In the genomic region with DNA sequence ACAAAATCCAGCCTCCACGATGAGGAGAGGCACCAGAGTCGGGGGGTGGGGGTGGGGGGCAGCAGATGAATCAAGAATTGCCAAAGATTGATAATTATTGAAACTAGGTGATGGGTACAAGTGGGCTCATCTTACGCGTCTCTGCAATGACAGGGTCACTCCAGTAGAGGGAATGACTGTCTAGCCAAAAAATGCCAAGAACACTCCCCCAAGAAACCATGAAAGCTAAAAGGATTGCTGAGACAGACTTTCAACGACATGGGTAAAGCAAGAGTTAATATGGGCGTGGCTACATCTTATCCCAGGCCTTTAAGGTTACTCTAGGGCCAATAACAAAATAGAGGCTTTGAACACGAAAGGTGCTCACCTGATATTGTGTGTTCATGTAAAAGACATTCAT, we compare ENCODE assay signal across 10 cellular contexts.
DNase-seq lines count a peak whose midpoint lies in the region; TF ChIP-seq lines count a peak whose summit lies in the region.
"Had no signal": no experiment of that assay in that cellular context is flagged by ENCODE, and none has a peak within 500 bp of the region (broad histone marks: within the 10 kb centered on the region; RNA-seq: fewer than 3 reads in every experiment).

No MANE protein-coding gene starts in this region.

- H2AFZ ChIP-seq in OCI-LY1 (ENCODE audit: low read length), result no peak overlapping the region

- no peak overlapping the region for H3K9ac ChIP-seq in OCI-LY1 (ENCODE audit: low read length)

- peaks cover 24% of the 10 kb centered on the region; the same call in 1 of the 2 replicates for H3K36me3 ChIP-seq in OCI-LY1 (ENCODE audit: insufficient read depth, low read length)

- H3K27me3 ChIP-seq in OCI-LY1 (ENCODE audit: insufficient read depth, low read length), result no peaks in the 10 kb centered on the region

- peak; percentile 43 for DNase-seq in COR-L47 (lab: John Stamatoyannopoulos, UW)
- peak; percentile 11 for DNase-seq in GM20000 (ENCODE audit: low spot score)
- DNase-seq in glomerular visceral epithelial cell (ENCODE audit: extremely low spot score), result peak; percentile 20
- no peak for DNase-seq in AG08395 (ENCODE audit: low spot score)
- DNase-seq in NCI-H187 treated with DMSO at 0.1 percent for 48 hours (lab: John Stamatoyannopoulos, UW), result no peak
- DNase-seq in hypothalamus (lab: John Stamatoyannopoulos, UW), result no peak
- no peak for DNase-seq in NCI-H2029 (lab: John Stamatoyannopoulos, UW)
- DNase-seq: effector CD8-positive, alpha-beta T cell; NCI-H446 had no signal

- H3F3A ChIP-seq in OCI-LY1 (ENCODE audit: insufficient read depth, low read length), result no peaks in the 10 kb centered on the region

- H3K4me3 ChIP-seq in OCI-LY1 (ENCODE audit: low read depth, low read length, poor library complexity, severe bottlenecking), result no peak overlapping the region

- no peaks in the 10 kb centered on the region for H3K79me2 ChIP-seq in OCI-LY1 (ENCODE audit: insufficient read depth, low read length)

- no peaks in the 10 kb centered on the region for H3K9me3 ChIP-seq in OCI-LY1 (ENCODE audit: low read length)

- H4K20me1 ChIP-seq in OCI-LY1 (ENCODE audit: insufficient read depth, low read length), result no peaks in the 10 kb centered on the region

- H3K9me2 ChIP-seq in OCI-LY1 (ENCODE audit: low read depth, low read length), result no peaks in the 10 kb centered on the region

- no peaks in the 10 kb centered on the region for H3K4me1 ChIP-seq in OCI-LY1 (ENCODE audit: insufficient read depth, low read length, severe bottlenecking)

- no peak overlapping the region for H3K27ac ChIP-seq in OCI-LY1 (ENCODE audit: low read depth, low read length, poor library complexity, severe bottlenecking)

- no peak overlapping the region for H3K4me2 ChIP-seq in OCI-LY1 (ENCODE audit: low read length)

- TF ChIP-seq CTCF in GM20000 (IDR thresholded peaks at IDR 0.05; ENCODE audit: extremely low read depth, missing control alignments) (no peak), OCI-LY1 (IDR thresholded peaks at IDR 0.05; ENCODE audit: low read length) (peak; percentile 54)

Comparison
In these comparisons a context has a peak if more than half of its experiments do, and no peak if none do; other contexts are left out.
1. DNase-seq: peak in COR-L47 (single experiment), GM20000 (single experiment) and glomerular visceral epithelial cell (single experiment); none in AG08395 (single experiment), NCI-H187 treated with DMSO at 0.1 percent for 48 hours (single experiment), hypothalamus (0 of 51) and NCI-H2029 (single experiment).